1 cellular context compared by ENCODE assay signal in the genomic region with DNA sequence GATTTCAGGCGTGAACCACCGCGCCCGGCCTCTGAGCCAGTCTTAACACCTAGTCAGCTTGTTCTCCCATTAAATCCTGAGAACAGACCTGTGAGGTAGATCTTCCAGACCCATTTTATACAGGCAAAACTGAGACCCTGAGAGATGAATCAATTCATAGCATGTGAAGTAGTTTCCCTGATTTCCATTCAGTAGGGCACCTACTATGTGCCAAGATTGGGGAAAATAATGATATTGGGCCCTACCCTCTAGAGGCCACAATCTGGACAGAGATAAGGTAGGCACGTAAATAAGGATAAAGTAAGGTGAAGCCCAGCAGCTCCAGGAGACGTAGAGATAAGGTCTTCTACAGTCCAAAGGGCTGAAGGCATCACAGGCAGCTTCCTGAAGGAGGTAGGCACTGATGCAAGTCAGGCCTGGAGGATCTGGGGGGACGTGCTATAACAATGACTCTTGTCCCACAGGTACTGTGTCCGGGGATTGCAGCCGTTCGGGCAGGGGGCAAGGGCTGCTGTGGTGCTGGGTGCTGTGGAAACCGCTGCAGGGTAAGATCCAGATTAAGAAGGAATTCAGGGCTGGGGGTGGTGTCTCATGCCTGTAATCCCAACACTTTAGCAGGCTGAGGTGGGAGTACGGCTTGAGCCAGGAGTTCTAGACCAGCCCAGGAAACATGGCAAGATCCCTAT.
A peak's percentile ranks its signal among the peaks of the same experiment; 100 is the strongest.
TF ChIP-seq lines count a peak whose summit lies in the region.

No MANE protein-coding gene starts in this region.

TF ChIP-seq in K562, 482 proteins besides CTCF, POLR2A, EP300 and RAD21:
- TF ChIP-seq ZKSCAN1 (IDR thresholded peaks at IDR 0.05; ENCODE audit: low read depth, low read length) (peak; percentile 86), PTBP1 (IDR thresholded peaks at IDR 0.05; ENCODE audit: low read depth, low read length) (no peak)
